In the genomic region with DNA sequence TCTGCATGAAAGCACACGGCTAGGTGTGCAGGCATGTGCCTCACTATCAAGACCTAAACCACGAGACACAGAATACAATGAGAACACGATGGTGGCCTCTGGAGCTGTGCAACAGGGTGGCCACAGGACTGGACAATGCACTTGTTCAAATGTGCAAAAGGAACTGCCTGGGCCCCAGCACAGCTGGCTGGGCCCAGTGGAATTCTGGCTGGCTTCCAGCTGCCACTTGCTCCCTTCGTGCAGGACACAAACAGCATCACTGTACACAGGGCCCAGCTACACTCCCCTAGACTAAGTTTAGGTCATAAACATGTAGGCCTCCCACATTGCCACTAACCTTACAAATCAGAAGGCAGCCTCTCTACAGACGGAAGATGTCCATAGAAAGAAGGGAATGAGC, we compare ENCODE assay signal across 16 cellular contexts. TPM values are rescaled to one million over a fixed set of nuclear protein-coding genes. Genes with fewer than 3 reads are reported as not detected.
DNase-seq lines count a peak whose midpoint lies in the region; ATAC-seq and TF ChIP-seq lines count a peak whose summit lies in the region.
"Had no signal": no experiment of that assay in that cellular context is flagged by ENCODE, and none has a peak within 500 bp of the region (broad histone marks: within the 10 kb centered on the region; RNA-seq: fewer than 3 reads in every experiment).

No MANE protein-coding gene starts in this region.

- no peaks in the 10 kb centered on the region for H3K36me3 Mint-ChIP-seq in nephron progenitor cell (ENCODE audit: low read depth)

- H3K27ac ChIP-seq in SJCRH30: no peak overlapping the region
- no peak overlapping the region for H3K27ac ChIP-seq in brain microvascular endothelial cell
- H3K27ac ChIP-seq: GM23248, pancreas, uterus had no signal

- H3K27me3 ChIP-seq in SJCRH30: no peaks in the 10 kb centered on the region
- no peaks in the 10 kb centered on the region for H3K27me3 ChIP-seq in brain microvascular endothelial cell (replicated peaks)
- H3K27me3 ChIP-seq: pancreas, uterus had no signal

- H3K36me3 ChIP-seq in SJCRH30 (no peaks in the 10 kb centered on the region), brain microvascular endothelial cell (replicated peaks) (no peaks in the 10 kb centered on the region)
- H3K36me3 ChIP-seq: pancreas, uterus had no signal

- H3K9me3 ChIP-seq in SJCRH30 (replicated peaks): no peaks in the 10 kb centered on the region
- H3K9me3 ChIP-seq: pancreas, uterus had no signal

- TF ChIP-seq CTCF in nephron progenitor cell (IDR thresholded peaks at IDR 0.05) (no peak), brain microvascular endothelial cell (IDR thresholded peaks at IDR 0.05; ENCODE audit: low read depth, low read length, missing control alignments) (no peak)

- intact Hi-C loops in left ventricle myocardium superior (cut with micrococcal nuclease): no loop called here

- ATAC-seq in left ventricle myocardium superior (peak; percentile 81), GM19395 (IDR thresholded peaks at IDR 0.05; ENCODE audit: unreplicated experiment) (no peak)
- ATAC-seq: stimulated activated naive CD8-positive, alpha-beta T cell treated with anti-CD3 and anti-CD28 coated beads, Interleukin-15, Interleukin-2, amounts not matched to agents 100 U/mL and 50 U/mL, for 24 hours had no signal

- DNase-seq in Ammon's horn (ENCODE audit: low spot score) (peak; percentile 92), SJCRH30 (peak; percentile 65 to 83), left ventricle myocardium superior (peak; percentile 75), nephron progenitor cell (no peak), brain microvascular endothelial cell (no peak)
- DNase-seq in effector CD4-positive, alpha-beta T cell: no peak
- no peak for DNase-seq in activated CD4-positive, alpha-beta T cell treated with anti-CD3 and anti-CD28 coated beads for 1 hour
- DNase-seq: activated CD4-positive, alpha-beta T cell treated with anti-CD3 and anti-CD28 coated beads for 4 hours; activated naive CD4-positive, alpha-beta T cell treated with Interleukin-2 at 50 U/mL for 16 hours; activated T-cell treated with anti-CD3 and anti-CD28 coated beads for 4 hours; GM23248; stimulated activated naive CD8-positive, alpha-beta T cell treated with anti-CD3 and anti-CD28 coated beads, Interleukin-15, Interleukin-2, amounts not matched to agents 100 U/mL and 50 U/mL, for 24 hours; T1000; uterus had no signal

- peak overlapping the region; percentile 48 for H3K27ac Mint-ChIP-seq in nephron progenitor cell

- no peaks in the 10 kb centered on the region for H3K9me3 Mint-ChIP-seq in nephron progenitor cell

- H3K4me1 Mint-ChIP-seq in nephron progenitor cell: peaks cover 45% of the 10 kb centered on the region

- H3K4me3 ChIP-seq in SJCRH30: no peak overlapping the region
- H3K4me3 ChIP-seq in brain microvascular endothelial cell (ENCODE audit: low read depth, low read length): no peak overlapping the region
- H3K4me3 ChIP-seq: GM23248, pancreas, uterus had no signal

- H3K4me3 Mint-ChIP-seq in nephron progenitor cell: no peak overlapping the region

- peaks cover 2% of the 10 kb centered on the region for H3K27me3 Mint-ChIP-seq in nephron progenitor cell (ENCODE audit: low read depth, poor library complexity)

- peaks cover 10% of the 10 kb centered on the region for H3K4me1 ChIP-seq in SJCRH30
- H3K4me1 ChIP-seq: pancreas, uterus had no signal

- in situ Hi-C loops in brain microvascular endothelial cell (cut with HindIII; ENCODE audit: low pct_ligation_motif_present, low sequenced_read_pairs): no loop called here

RNA-seq across cellular contexts. Expression of a gene that starts 23.4 kb away (rescaled TPM):
- 8.3 and 11.4 TPM in 2 replicates for total RNA-seq in SJCRH30 (2014; rRNA removed; shearing (Covaris generic))
- 13.9 TPM for total RNA-seq in left ventricle myocardium superior

RNA-seq across cellular contexts. Expression of a gene that starts 23.7 kb away (rescaled TPM):
- total RNA-seq in SJCRH30 (2014; rRNA removed; shearing (Covaris generic)): 29.0 and 29.7 TPM in 2 replicates
- total RNA-seq in left ventricle myocardium superior: 17.0 TPM

Comparison
In these comparisons a context has a peak if more than half of its experiments do, and no peak if none do; other contexts are left out.
1. DNase-seq: peak in Ammon's horn (single experiment), SJCRH30 (2 of 2) and left ventricle myocardium superior (single experiment); none in nephron progenitor cell (single experiment), effector CD4-positive, alpha-beta T cell (single experiment), activated CD4-positive, alpha-beta T cell treated with anti-CD3 and anti-CD28 coated beads for 1 hour (single experiment) and brain microvascular endothelial cell (single experiment).